In genomic region chr11:67431346-67432249, GRCh38 we compare ENCODE assay signal across 1 cellular context.
TF ChIP-seq lines count a peak whose summit lies in the region.

No MANE protein-coding gene starts in this region.

TF ChIP-seq in SK-N-SH, 30 proteins besides CTCF, POLR2A, EP300 and RAD21:
- no peak for TF ChIP-seq RCOR1 (IDR thresholded peaks at IDR 0.05; ENCODE audit: low read length)
- no peak for TF ChIP-seq SIN3A (IDR thresholded peaks at IDR 0.05; ENCODE audit: borderline replicate concordance, low read depth, low read length)
